Comparison of ENCODE assay signal across 23 cellular contexts in the genomic region with DNA sequence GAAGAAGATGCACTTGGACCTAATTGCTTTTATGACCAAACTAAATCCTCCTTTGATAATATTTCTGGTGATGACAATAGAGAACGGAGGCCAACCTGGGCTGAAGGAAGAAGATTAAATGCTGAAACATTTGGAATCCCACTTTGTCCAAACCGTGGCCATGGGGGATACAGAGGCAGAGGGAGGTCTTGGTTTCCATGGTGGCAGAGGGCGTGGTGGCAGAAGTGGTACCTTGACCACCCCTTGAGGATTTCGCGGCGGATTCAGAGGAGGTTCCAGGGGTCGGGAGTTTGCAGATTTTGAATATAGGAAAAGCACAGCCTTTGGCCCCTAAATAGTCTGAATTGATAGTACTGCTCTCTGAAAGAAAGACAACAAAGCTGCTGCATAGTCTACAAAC. TPM values are rescaled to one million over a fixed set of nuclear protein-coding genes. Genes with fewer than 3 reads are reported as not detected.
DNase-seq lines count a peak whose midpoint lies in the region; ATAC-seq and TF ChIP-seq lines count a peak whose summit lies in the region.
"Had no signal": no experiment of that assay in that cellular context is flagged by ENCODE, and none has a peak within 500 bp of the region (broad histone marks: within the 10 kb centered on the region; RNA-seq: fewer than 3 reads in every experiment).

No MANE protein-coding gene starts in this region.

- TF ChIP-seq CTCF in VCaP (conservative IDR thresholded peaks at IDR 0.05) = no peak

- DNase-seq in dedifferentiated amniotic fluid mesenchymal stem cell (ENCODE audit: extremely low spot score) (peak; percentile 11), posterior vena cava (ENCODE audit: low spot score) (peak; percentile 47), DMS 273 (lab: John Stamatoyannopoulos, UW; ENCODE audit: unreplicated experiment) (no peak), kidney tubule cell (ENCODE audit: low spot score) (no peak)
- DNase-seq in activated T-cell treated with anti-CD3 and anti-CD28 coated beads, Interleukin-2, amount 50 U/mL, for 24 hours = no peak
- DNase-seq: C1 segment of cervical spinal cord; Caco-2; CD4-positive, CD25-positive, alpha-beta regulatory T cell; CD8-positive, alpha-beta T cell; DMS 273 treated with DMSO at 0.1 percent for 48 hours; DMS79; EL; GDM1; GOT3; HFFc6 had no signal

- intact Hi-C loops in posterior vena cava (cut with DNase I) = loop anchor here (2.0 to 5.0 kb wide), 2 partner anchors 61 to 63 kb away; no protein-coding TSS in a partner anchor

- H3K4me1 Mint-ChIP-seq in activated T-cell treated with anti-CD3 and anti-CD28 coated beads, Interleukin-2, amount 50 U/mL, for 24 hours (ENCODE audit: low read depth) = peaks cover 6% of the 10 kb centered on the region

- H3K9me3 Mint-ChIP-seq in activated T-cell treated with anti-CD3 and anti-CD28 coated beads, Interleukin-2, amount 50 U/mL, for 24 hours = no peaks in the 10 kb centered on the region
- H3K9me3 Mint-ChIP-seq: CD8-positive, alpha-beta T cell; HFFc6 had no signal

- H3K9me3 ChIP-seq in thymus (ENCODE audit: control insufficient read depth) = no peaks in the 10 kb centered on the region
- H3K9me3 ChIP-seq: HAP-1 had no signal

- no peak overlapping the region for H3K4me3 ChIP-seq in thymus (ENCODE audit: low read length)
- H3K4me3 ChIP-seq: GM12878, HAP-1 had no signal

- 95% methylated on average over 7 of the region's 7 CpGs for whole genome bisulfite sequencing in thymus

- no peaks in the 10 kb centered on the region for H3K36me3 ChIP-seq in thymus (ENCODE audit: control insufficient read depth, insufficient read depth)
- H3K36me3 ChIP-seq: HAP-1 had no signal

- no peaks in the 10 kb centered on the region for H3K27me3 ChIP-seq in thymus (ENCODE audit: control insufficient read depth, insufficient read depth)

- H3K4me3 Mint-ChIP-seq in activated T-cell treated with anti-CD3 and anti-CD28 coated beads, Interleukin-2, amount 50 U/mL, for 24 hours = no peak overlapping the region
- H3K4me3 Mint-ChIP-seq: CD4-positive, CD25-positive, alpha-beta regulatory T cell; CD8-positive, alpha-beta T cell; HFFc6 had no signal

- peaks cover 36% of the 10 kb centered on the region for H3K27me3 Mint-ChIP-seq in activated T-cell treated with anti-CD3 and anti-CD28 coated beads, Interleukin-2, amount 50 U/mL, for 24 hours

- no peak overlapping the region for H3K27ac Mint-ChIP-seq in activated T-cell treated with anti-CD3 and anti-CD28 coated beads, Interleukin-2, amount 50 U/mL, for 24 hours
- H3K27ac Mint-ChIP-seq: CD4-positive, CD25-positive, alpha-beta regulatory T cell; CD8-positive, alpha-beta T cell; HFFc6 had no signal

- H3K4me1 ChIP-seq in thymus (ENCODE audit: control insufficient read depth, insufficient read depth, low read length) = no peaks in the 10 kb centered on the region
- H3K4me1 ChIP-seq: HAP-1 had no signal

- peak overlapping the region; percentile 98 for H3K27ac ChIP-seq in VCaP
- peak overlapping the region; percentile 18 for H3K27ac ChIP-seq in thymus (ENCODE audit: low read depth)

- ATAC-seq in GM21723 (IDR thresholded peaks at IDR 0.05; ENCODE audit: unreplicated experiment) = no peak
- ATAC-seq: CD8-positive, alpha-beta T cell; GM12878 had no signal

- H3K36me3 Mint-ChIP-seq in activated T-cell treated with anti-CD3 and anti-CD28 coated beads, Interleukin-2, amount 50 U/mL, for 24 hours (ENCODE audit: low read depth) = no peaks in the 10 kb centered on the region
- H3K36me3 Mint-ChIP-seq: CD4-positive, CD25-positive, alpha-beta regulatory T cell; CD8-positive, alpha-beta T cell had no signal

RNA-seq across cellular contexts. Expression of a gene that starts 7.2 kb away (rescaled TPM):
- 10 to 100 TPM; 14.6 to 25.5 TPM for total RNA-seq in posterior vena cava
- 15.5 TPM for polyA plus RNA-seq in thymus
- total RNA-seq: A172; A673; Caco-2; CD8-positive, alpha-beta T cell; HFFc6 had no signal
- polyA plus RNA-seq: BJ had no signal

RNA-seq across cellular contexts. Expression of a gene that starts 12.6 kb away (rescaled TPM):
- 1 to 10 TPM; 8.1 to 9.6 TPM for total RNA-seq in posterior vena cava
- polyA plus RNA-seq in thymus = 3.9 TPM
- total RNA-seq: A172; A673; Caco-2; CD4-positive, CD25-positive, alpha-beta regulatory T cell; CD8-positive, alpha-beta T cell; HFFc6 had no signal
- polyA plus RNA-seq: BJ had no signal

RNA-seq across cellular contexts. Expression of a gene that starts 27.0 kb away (rescaled TPM):
- 10 to 100 TPM; 14.9 to 22.5 TPM for total RNA-seq in posterior vena cava
- 8.3 TPM for polyA plus RNA-seq in thymus
- total RNA-seq: A172; A673; Caco-2; CD4-positive, CD25-positive, alpha-beta regulatory T cell; CD8-positive, alpha-beta T cell; HFFc6 had no signal
- polyA plus RNA-seq: BJ; CD4-positive, CD25-positive, alpha-beta regulatory T cell had no signal

RNA-seq across cellular contexts. Expression of a gene that starts 29.4 kb away (rescaled TPM):
- 1,000 to 10,000 TPM in 1 of 2 donors, 100 to 1,000 TPM in 1; 777 to 1,026 TPM for total RNA-seq in posterior vena cava
- polyA plus RNA-seq in thymus = 3,716 TPM

RNA-seq across cellular contexts. Expression of a gene that starts 38.9 kb away (rescaled TPM):
- 10 to 100 TPM; 17.3 to 24.5 TPM for total RNA-seq in posterior vena cava
- polyA plus RNA-seq in thymus = 38.8 TPM

Comparison
In these comparisons a context has a peak if more than half of its experiments do, and no peak if none do; other contexts are left out.
1. DNase-seq: peak in dedifferentiated amniotic fluid mesenchymal stem cell (single experiment) and posterior vena cava (single experiment); none in activated T-cell treated with anti-CD3 and anti-CD28 coated beads, Interleukin-2, amount 50 U/mL, for 24 hours (single experiment), DMS 273 (single experiment) and kidney tubule cell (single experiment).